Comparison of ENCODE assay signal across 1 cellular context in the genomic region with DNA sequence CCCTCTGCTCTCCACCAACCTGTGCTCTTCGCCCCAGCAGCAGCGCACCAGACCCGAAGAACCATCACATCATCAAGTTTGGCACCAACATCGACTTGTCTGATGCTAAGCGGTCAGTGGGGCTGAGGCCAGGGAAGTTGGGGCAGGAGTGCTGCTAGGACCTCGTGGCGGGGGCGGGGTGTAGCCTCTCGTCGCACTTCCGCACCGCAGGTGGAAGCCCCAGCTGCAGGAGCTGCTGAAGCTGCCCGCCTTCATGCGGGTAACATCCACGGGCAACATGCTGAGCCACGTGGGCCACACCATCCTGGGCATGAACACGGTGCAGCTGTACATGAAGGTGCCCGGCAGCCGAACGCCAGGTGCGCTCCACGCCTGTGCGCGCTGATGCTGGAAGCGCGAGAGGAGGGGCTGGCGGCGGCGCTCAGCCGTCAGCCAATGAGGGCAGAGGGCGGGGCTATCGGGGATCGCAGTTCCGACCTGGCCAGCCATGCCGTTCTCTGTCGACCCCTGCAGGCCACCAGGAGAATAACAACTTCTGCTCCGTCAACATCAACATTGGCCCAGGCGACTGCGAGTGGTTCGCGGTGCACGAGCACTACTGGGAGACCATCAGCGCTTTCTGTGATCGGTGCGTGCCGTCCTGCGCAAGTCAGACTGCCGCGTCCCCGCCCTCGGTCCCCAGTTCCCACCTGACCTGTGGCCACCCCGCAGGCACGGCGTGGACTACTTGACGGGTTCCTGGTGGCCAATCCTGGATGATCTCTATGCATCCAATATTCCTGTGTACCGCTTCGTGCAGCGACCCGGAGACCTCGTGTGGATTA.
TF ChIP-seq lines count a peak whose summit lies in the region.

No MANE protein-coding gene starts in this region.

TF ChIP-seq in WTC11, 78 proteins besides CTCF, POLR2A, EP300 and RAD21 (continued from another document):
- TF ChIP-seq, protein P1, sequence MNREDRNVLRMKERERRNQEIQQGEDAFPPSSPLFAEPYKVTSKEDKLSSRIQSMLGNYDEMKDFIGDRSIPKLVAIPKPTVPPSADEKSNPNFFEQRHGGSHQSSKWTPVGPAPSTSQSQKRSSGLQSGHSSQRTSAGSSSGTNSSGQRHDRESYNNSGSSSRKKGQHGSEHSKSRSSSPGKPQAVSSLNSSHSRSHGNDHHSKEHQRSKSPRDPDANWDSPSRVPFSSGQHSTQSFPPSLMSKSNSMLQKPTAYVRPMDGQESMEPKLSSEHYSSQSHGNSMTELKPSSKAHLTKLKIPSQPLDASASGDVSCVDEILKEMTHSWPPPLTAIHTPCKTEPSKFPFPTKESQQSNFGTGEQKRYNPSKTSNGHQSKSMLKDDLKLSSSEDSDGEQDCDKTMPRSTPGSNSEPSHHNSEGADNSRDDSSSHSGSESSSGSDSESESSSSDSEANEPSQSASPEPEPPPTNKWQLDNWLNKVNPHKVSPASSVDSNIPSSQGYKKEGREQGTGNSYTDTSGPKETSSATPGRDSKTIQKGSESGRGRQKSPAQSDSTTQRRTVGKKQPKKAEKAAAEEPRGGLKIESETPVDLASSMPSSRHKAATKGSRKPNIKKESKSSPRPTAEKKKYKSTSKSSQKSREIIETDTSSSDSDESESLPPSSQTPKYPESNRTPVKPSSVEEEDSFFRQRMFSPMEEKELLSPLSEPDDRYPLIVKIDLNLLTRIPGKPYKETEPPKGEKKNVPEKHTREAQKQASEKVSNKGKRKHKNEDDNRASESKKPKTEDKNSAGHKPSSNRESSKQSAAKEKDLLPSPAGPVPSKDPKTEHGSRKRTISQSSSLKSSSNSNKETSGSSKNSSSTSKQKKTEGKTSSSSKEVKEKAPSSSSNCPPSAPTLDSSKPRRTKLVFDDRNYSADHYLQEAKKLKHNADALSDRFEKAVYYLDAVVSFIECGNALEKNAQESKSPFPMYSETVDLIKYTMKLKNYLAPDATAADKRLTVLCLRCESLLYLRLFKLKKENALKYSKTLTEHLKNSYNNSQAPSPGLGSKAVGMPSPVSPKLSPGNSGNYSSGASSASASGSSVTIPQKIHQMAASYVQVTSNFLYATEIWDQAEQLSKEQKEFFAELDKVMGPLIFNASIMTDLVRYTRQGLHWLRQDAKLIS (CRISPR knock-in tag; IDR thresholded peaks at IDR 0.05; ENCODE audit: borderline replicate concordance) = no peak
- TF ChIP-seq, protein P2, sequence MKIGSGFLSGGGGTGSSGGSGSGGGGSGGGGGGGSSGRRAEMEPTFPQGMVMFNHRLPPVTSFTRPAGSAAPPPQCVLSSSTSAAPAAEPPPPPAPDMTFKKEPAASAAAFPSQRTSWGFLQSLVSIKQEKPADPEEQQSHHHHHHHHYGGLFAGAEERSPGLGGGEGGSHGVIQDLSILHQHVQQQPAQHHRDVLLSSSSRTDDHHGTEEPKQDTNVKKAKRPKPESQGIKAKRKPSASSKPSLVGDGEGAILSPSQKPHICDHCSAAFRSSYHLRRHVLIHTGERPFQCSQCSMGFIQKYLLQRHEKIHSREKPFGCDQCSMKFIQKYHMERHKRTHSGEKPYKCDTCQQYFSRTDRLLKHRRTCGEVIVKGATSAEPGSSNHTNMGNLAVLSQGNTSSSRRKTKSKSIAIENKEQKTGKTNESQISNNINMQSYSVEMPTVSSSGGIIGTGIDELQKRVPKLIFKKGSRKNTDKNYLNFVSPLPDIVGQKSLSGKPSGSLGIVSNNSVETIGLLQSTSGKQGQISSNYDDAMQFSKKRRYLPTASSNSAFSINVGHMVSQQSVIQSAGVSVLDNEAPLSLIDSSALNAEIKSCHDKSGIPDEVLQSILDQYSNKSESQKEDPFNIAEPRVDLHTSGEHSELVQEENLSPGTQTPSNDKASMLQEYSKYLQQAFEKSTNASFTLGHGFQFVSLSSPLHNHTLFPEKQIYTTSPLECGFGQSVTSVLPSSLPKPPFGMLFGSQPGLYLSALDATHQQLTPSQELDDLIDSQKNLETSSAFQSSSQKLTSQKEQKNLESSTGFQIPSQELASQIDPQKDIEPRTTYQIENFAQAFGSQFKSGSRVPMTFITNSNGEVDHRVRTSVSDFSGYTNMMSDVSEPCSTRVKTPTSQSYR (CRISPR knock-in tag; IDR thresholded peaks at IDR 0.05) = peak; percentile 83; the same call in 1 of the 2 replicates
- TF ChIP-seq ZNF263 (CRISPR knock-in tag; IDR thresholded peaks at IDR 0.05; ENCODE audit: low read depth) (no peak), HMGA2 (CRISPR knock-in tag; IDR thresholded peaks at IDR 0.05) (no peak), FOXK1 (CRISPR knock-in tag; IDR thresholded peaks at IDR 0.05) (peak; percentile 85), ZNF219 (CRISPR knock-in tag; IDR thresholded peaks at IDR 0.05; ENCODE audit: borderline replicate concordance) (no peak), KAT7 (CRISPR knock-in tag; IDR thresholded peaks at IDR 0.05; ENCODE audit: borderline replicate concordance) (no peak), TEAD1 (CRISPR knock-in tag; IDR thresholded peaks at IDR 0.05) (no peak), NR1H2 (CRISPR knock-in tag; IDR thresholded peaks at IDR 0.05) (no peak), GRHL2 (CRISPR knock-in tag; IDR thresholded peaks at IDR 0.05; ENCODE audit: insufficient replicate concordance, severe bottlenecking) (no peak), JUN (CRISPR knock-in tag; IDR thresholded peaks at IDR 0.05) (no peak), RORB (CRISPR knock-in tag; IDR thresholded peaks at IDR 0.05) (no peak), ATF1 (CRISPR knock-in tag; IDR thresholded peaks at IDR 0.05) (no peak)
- TF ChIP-seq, protein P3, sequence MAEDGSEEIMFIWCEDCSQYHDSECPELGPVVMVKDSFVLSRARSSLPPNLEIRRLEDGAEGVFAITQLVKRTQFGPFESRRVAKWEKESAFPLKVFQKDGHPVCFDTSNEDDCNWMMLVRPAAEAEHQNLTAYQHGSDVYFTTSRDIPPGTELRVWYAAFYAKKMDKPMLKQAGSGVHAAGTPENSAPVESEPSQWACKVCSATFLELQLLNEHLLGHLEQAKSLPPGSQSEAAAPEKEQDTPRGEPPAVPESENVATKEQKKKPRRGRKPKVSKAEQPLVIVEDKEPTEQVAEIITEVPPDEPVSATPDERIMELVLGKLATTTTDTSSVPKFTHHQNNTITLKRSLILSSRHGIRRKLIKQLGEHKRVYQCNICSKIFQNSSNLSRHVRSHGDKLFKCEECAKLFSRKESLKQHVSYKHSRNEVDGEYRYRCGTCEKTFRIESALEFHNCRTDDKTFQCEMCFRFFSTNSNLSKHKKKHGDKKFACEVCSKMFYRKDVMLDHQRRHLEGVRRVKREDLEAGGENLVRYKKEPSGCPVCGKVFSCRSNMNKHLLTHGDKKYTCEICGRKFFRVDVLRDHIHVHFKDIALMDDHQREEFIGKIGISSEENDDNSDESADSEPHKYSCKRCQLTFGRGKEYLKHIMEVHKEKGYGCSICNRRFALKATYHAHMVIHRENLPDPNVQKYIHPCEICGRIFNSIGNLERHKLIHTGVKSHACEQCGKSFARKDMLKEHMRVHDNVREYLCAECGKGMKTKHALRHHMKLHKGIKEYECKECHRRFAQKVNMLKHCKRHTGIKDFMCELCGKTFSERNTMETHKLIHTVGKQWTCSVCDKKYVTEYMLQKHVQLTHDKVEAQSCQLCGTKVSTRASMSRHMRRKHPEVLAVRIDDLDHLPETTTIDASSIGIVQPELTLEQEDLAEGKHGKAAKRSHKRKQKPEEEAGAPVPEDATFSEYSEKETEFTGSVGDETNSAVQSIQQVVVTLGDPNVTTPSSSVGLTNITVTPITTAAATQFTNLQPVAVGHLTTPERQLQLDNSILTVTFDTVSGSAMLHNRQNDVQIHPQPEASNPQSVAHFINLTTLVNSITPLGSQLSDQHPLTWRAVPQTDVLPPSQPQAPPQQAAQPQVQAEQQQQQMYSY (CRISPR knock-in tag; IDR thresholded peaks at IDR 0.05) = no peak
- TF ChIP-seq, protein P4, sequence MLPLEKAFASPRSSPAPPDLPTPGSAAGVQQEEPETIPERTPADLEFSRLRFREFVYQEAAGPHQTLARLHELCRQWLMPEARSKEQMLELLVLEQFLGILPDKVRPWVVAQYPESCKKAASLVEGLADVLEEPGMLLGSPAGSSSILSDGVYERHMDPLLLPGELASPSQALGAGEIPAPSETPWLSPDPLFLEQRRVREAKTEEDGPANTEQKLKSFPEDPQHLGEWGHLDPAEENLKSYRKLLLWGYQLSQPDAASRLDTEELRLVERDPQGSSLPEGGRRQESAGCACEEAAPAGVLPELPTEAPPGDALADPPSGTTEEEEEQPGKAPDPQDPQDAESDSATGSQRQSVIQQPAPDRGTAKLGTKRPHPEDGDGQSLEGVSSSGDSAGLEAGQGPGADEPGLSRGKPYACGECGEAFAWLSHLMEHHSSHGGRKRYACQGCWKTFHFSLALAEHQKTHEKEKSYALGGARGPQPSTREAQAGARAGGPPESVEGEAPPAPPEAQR (CRISPR knock-in tag; IDR thresholded peaks at IDR 0.05) = no peak
- TF ChIP-seq, protein P5, sequence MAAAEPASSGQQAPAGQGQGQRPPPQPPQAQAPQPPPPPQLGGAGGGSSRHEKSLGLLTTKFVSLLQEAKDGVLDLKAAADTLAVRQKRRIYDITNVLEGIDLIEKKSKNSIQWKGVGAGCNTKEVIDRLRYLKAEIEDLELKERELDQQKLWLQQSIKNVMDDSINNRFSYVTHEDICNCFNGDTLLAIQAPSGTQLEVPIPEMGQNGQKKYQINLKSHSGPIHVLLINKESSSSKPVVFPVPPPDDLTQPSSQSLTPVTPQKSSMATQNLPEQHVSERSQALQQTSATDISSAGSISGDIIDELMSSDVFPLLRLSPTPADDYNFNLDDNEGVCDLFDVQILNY (CRISPR knock-in tag; IDR thresholded peaks at IDR 0.05) = peak; percentile 71; the same call in 1 of the 2 replicates
- TF ChIP-seq, protein P6, sequence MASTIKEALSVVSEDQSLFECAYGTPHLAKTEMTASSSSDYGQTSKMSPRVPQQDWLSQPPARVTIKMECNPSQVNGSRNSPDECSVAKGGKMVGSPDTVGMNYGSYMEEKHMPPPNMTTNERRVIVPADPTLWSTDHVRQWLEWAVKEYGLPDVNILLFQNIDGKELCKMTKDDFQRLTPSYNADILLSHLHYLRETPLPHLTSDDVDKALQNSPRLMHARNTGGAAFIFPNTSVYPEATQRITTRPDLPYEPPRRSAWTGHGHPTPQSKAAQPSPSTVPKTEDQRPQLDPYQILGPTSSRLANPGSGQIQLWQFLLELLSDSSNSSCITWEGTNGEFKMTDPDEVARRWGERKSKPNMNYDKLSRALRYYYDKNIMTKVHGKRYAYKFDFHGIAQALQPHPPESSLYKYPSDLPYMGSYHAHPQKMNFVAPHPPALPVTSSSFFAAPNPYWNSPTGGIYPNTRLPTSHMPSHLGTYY (CRISPR knock-in tag; IDR thresholded peaks at IDR 0.05) = no peak
- TF ChIP-seq, protein P7, sequence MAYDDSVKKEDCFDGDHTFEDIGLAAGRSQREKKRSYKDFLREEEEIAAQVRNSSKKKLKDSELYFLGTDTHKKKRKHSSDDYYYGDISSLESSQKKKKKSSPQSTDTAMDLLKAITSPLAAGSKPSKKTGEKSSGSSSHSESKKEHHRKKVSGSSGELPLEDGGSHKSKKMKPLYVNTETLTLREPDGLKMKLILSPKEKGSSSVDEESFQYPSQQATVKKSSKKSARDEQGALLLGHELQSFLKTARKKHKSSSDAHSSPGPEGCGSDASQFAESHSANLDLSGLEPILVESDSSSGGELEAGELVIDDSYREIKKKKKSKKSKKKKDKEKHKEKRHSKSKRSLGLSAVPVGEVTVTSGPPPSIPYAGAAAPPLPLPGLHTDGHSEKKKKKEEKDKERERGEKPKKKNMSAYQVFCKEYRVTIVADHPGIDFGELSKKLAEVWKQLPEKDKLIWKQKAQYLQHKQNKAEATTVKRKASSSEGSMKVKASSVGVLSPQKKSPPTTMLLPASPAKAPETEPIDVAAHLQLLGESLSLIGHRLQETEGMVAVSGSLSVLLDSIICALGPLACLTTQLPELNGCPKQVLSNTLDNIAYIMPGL (CRISPR knock-in tag; IDR thresholded peaks at IDR 0.05) = peak; percentile 47; the same call in 1 of the 2 replicates
- TF ChIP-seq, protein P8, sequence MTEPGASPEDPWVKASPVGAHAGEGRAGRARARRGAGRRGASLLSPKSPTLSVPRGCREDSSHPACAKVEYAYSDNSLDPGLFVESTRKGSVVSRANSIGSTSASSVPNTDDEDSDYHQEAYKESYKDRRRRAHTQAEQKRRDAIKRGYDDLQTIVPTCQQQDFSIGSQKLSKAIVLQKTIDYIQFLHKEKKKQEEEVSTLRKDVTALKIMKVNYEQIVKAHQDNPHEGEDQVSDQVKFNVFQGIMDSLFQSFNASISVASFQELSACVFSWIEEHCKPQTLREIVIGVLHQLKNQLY (CRISPR knock-in tag; IDR thresholded peaks at IDR 0.05) = no peak
- TF ChIP-seq, protein P9, sequence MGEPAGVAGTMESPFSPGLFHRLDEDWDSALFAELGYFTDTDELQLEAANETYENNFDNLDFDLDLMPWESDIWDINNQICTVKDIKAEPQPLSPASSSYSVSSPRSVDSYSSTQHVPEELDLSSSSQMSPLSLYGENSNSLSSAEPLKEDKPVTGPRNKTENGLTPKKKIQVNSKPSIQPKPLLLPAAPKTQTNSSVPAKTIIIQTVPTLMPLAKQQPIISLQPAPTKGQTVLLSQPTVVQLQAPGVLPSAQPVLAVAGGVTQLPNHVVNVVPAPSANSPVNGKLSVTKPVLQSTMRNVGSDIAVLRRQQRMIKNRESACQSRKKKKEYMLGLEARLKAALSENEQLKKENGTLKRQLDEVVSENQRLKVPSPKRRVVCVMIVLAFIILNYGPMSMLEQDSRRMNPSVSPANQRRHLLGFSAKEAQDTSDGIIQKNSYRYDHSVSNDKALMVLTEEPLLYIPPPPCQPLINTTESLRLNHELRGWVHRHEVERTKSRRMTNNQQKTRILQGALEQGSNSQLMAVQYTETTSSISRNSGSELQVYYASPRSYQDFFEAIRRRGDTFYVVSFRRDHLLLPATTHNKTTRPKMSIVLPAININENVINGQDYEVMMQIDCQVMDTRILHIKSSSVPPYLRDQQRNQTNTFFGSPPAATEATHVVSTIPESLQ (CRISPR knock-in tag; IDR thresholded peaks at IDR 0.05) = no peak
- TF ChIP-seq, protein P10, sequence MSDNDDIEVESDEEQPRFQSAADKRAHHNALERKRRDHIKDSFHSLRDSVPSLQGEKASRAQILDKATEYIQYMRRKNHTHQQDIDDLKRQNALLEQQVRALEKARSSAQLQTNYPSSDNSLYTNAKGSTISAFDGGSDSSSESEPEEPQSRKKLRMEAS (CRISPR knock-in tag; IDR thresholded peaks at IDR 0.05) = peak; percentile 93
TF ChIP-seq in WTC11: peak in this region for 15.
